26 cellular contexts compared by ENCODE assay signal in the genomic region with DNA sequence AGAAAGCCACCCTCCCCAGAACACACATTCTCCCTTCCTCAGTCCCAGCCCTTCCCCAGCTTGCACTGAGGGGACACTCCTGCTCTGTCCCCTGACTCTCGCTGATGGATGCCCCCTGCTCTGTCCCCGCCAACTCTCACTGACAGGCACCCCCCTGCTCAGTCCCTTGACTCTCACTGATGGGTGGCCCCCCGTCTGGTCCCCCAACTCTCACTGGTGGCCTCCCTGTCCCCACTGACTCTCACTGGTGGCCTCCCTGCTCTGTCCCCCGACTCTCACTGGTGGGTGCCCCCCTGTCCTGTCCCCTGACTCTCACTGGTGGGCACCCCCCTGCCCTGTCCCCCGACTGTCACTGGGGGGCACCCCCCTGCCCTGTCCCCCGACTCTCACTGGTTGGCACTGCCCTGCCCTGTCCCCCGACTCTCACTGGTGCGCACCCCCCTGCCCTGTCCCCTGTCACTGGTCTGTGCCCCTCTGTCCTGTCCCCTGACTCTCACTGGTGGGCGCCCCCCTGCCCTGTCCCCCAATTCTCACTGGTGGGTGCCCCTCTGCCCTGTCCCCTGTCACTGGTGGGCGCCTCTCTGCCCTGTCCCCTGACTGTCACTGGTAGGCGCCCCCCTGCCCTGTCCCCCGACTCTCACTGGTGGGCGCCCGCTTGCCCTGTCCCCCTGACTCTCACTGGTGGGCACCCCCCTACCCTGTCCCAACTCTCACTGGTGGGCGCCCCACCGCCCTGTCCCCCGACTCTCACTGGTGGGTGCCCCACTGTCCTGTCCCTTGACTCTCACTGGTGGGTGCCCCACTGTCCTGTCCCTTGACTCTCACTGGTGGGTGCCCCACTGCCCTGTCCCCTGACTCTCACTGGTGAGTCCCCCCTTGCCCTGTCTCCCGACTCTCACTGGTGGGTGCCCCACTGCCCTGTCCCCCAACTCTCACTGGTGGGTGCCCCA.
DNase-seq lines count a peak whose midpoint lies in the region; ATAC-seq, FAIRE-seq and TF ChIP-seq lines count a peak whose summit lies in the region.
"Had no signal": no experiment of that assay in that cellular context is flagged by ENCODE, and none has a peak within 500 bp of the region (broad histone marks: within the 10 kb centered on the region; RNA-seq: fewer than 3 reads in every experiment).

No MANE protein-coding gene starts in this region.

- no peaks in the 10 kb centered on the region for H3K27me3 ChIP-seq in H7 (ENCODE audit: control insufficient read depth, insufficient read depth, low read length)
- H3K27me3 ChIP-seq in sigmoid colon = no peaks in the 10 kb centered on the region
- H3K27me3 ChIP-seq: SJSA1 had no signal

- H3K9ac ChIP-seq in kidney (ENCODE audit: low read length in 2 of 2) = no peak overlapping the region

- H3K9me3 ChIP-seq in A549 = no peaks in the 10 kb centered on the region
- H3K9me3 ChIP-seq in kidney (ENCODE audit: control insufficient read depth in 1 of 2, low read length in 2 of 2) = no peaks in the 10 kb centered on the region
- H3K9me3 ChIP-seq in sigmoid colon = no peaks in the 10 kb centered on the region
- H3K9me3 ChIP-seq: SJSA1 had no signal

- CTCF ChIA-PET in A549 (lab: Yijun Ruan, JAX) = interaction anchor here (0.7 to 2.3 kb wide), 4 partner anchors 8 to 12 kb away, joined by 3 to 11 read pairs (median 4); no protein-coding TSS in a partner anchor

- no peaks in the 10 kb centered on the region for H3K4me1 ChIP-seq in A549
- H3K4me1 ChIP-seq in kidney (ENCODE audit: control insufficient read depth in 1 of 2, insufficient read depth in 1 of 2, low read depth in 1 of 2, low read length in 2 of 2) = no peaks in the 10 kb centered on the region
- H3K4me1 ChIP-seq in sigmoid colon = no peaks in the 10 kb centered on the region
- H3K4me1 ChIP-seq: SJSA1 had no signal

- intact Hi-C loops in kidney (cut with DNase I) = no loop called here
- intact Hi-C loops in sigmoid colon (cut with DNase I) = no loop called here

- no peak overlapping the region for H3K27ac ChIP-seq in A549
- no peak overlapping the region for H3K27ac ChIP-seq in kidney (ENCODE audit: low read depth in 2 of 2, low read length in 2 of 2)
- H3K27ac ChIP-seq in sigmoid colon = no peak overlapping the region
- H3K27ac ChIP-seq: SJSA1 had no signal

- DNase-seq in A549 (ENCODE audit: low read depth in 1 of 2, low spot score in 1 of 2) = no peak
- peak; percentile 28 for DNase-seq in H7
- DNase-seq in kidney = peak; percentile 48
- peak; percentile 58 for DNase-seq in sigmoid colon
- no peak for DNase-seq in AML-193 (lab: John Stamatoyannopoulos, UW)
- DNase-seq: CD8-positive, alpha-beta memory T cell; DND-41; KBM-7; MV-4-11; NCI-H1105; NCI-H1436 treated with DMSO at 0.1 percent for 48 hours; NCI-H1930; NCI-H446 treated with DMSO at 0.1 percent for 48 hours; NCI-H526; NCI-H82; NK-92 treated with Interleukin-12 subunit alpha and Interleukin-12 subunit beta, amount 100 ng/mL, for 24 hours; PC-3; Right ventricle myocardium superior had no signal

- 87% methylated on average over 9 of the region's 18 CpGs for WGBS in A549 (ENCODE audit: missing lambda C conversion rate)
- 96% methylated on average over 18 of the region's 18 CpGs for WGBS in sigmoid colon, 2 donors

- H3K36me3 ChIP-seq in H7 (replicated peaks; ENCODE audit: control insufficient read depth, insufficient read depth, low read length) = peaks cover 15% of the 10 kb centered on the region
- peaks cover 27 to 44% of the 10 kb centered on the region in 2 donors for H3K36me3 ChIP-seq in kidney (ENCODE audit: control insufficient read depth in 1 of 2, insufficient read depth in 2 of 2, low read length in 2 of 2)
- peaks cover 14 to 78% (median 23%) of the 10 kb centered on the region in 4 donors for H3K36me3 ChIP-seq in sigmoid colon

- POLR2A ChIA-PET in A549 (lab: Yijun Ruan, JAX) = no interaction called here

- TF ChIP-seq EP300 in A549 (IDR thresholded peaks at IDR 0.05) (no peak), sigmoid colon (IDR thresholded peaks at IDR 0.05) (no peak)

- TF ChIP-seq CTCF in A549 (IDR thresholded peaks at IDR 0.05) = no peak
- no peak for TF ChIP-seq CTCF in kidney (IDR thresholded peaks at IDR 0.05; ENCODE audit: borderline replicate concordance, extremely low read depth, insufficient read depth)
- no peak for TF ChIP-seq CTCF in sigmoid colon (IDR thresholded peaks at IDR 0.05)

- peak; percentile 11 to 32; a peak in 5 of 6 replicates for ATAC-seq in A549
- ATAC-seq in GM21717 (IDR thresholded peaks at IDR 0.05; ENCODE audit: unreplicated experiment) = no peak
- no peak for ATAC-seq in GM19035 (IDR thresholded peaks at IDR 0.05; ENCODE audit: unreplicated experiment)
- ATAC-seq: PC-3 had no signal

- no peak overlapping the region for H3K4me3 ChIP-seq in A549
- H3K4me3 ChIP-seq in H7 (ENCODE audit: insufficient read depth, low read depth, low read length) = no peak overlapping the region
- no peak overlapping the region for H3K4me3 ChIP-seq in kidney (ENCODE audit: low read length in 2 of 2)
- no peak overlapping the region for H3K4me3 ChIP-seq in sigmoid colon
- H3K4me3 ChIP-seq: SJSA1 had no signal

- FAIRE-seq in A549 (lab: Jason Lieb, UNC) = no peak
- FAIRE-seq in kidney (lab: Jason Lieb, UNC) = no peak
- FAIRE-seq: A204.1, GM12892, GM19239, H54, HTR-8/SVneo had no signal

- TF ChIP-seq POLR2A in A549 (IDR thresholded peaks at IDR 0.05; ENCODE audit: low read length) (no peak), sigmoid colon (IDR thresholded peaks at IDR 0.05) (no peak)

- no peak overlapping the region for H3K4me2 ChIP-seq in A549

- no peak for TF ChIP-seq RAD21 in A549 (conservative IDR thresholded peaks at IDR 0.05 in 1 of 2, IDR thresholded peaks at IDR 0.05 in 1 of 2)

TF ChIP-seq in A549, 52 proteins besides CTCF, POLR2A, EP300 and RAD21:
- TF ChIP-seq MAFK (IDR thresholded peaks at IDR 0.05; ENCODE audit: partially characterized antibody) (no peak), CEBPB (IDR thresholded peaks at IDR 0.05) (no peak), FOSB (CRISPR knock-in tag; IDR thresholded peaks at IDR 0.05) (no peak), TP53 (CRISPR knock-in tag; IDR thresholded peaks at IDR 0.05) (no peak), NFE2L2 (conservative IDR thresholded peaks at IDR 0.05; ENCODE audit: low read length) (no peak), HDAC2 (IDR thresholded peaks at IDR 0.05) (no peak), CHD4 (IDR thresholded peaks at IDR 0.05; ENCODE audit: borderline replicate concordance) (no peak), RFX5 (IDR thresholded peaks at IDR 0.05) (no peak), CHD2 (IDR thresholded peaks at IDR 0.05; ENCODE audit: low read length, partially characterized antibody) (no peak), CBX8 (IDR thresholded peaks at IDR 0.05) (no peak), HOXA7 (CRISPR knock-in tag; IDR thresholded peaks at IDR 0.05) (no peak), FOXS1 (CRISPR knock-in tag; IDR thresholded peaks at IDR 0.05) (no peak), JUNB (IDR thresholded peaks at IDR 0.05) (no peak), MAZ (IDR thresholded peaks at IDR 0.05; ENCODE audit: borderline replicate concordance, low read depth, low read length) (no peak), JUN (IDR thresholded peaks at IDR 0.05) (no peak), MYC (IDR thresholded peaks at IDR 0.05; ENCODE audit: borderline replicate concordance, low read length) (no peak), HOXB5 (CRISPR knock-in tag; IDR thresholded peaks at IDR 0.05) (no peak)
- TF ChIP-seq, protein P1, sequence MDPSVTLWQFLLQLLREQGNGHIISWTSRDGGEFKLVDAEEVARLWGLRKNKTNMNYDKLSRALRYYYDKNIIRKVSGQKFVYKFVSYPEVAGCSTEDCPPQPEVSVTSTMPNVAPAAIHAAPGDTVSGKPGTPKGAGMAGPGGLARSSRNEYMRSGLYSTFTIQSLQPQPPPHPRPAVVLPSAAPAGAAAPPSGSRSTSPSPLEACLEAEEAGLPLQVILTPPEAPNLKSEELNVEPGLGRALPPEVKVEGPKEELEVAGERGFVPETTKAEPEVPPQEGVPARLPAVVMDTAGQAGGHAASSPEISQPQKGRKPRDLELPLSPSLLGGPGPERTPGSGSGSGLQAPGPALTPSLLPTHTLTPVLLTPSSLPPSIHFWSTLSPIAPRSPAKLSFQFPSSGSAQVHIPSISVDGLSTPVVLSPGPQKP (IDR thresholded peaks at IDR 0.05; ENCODE audit: low read depth, low read length) = no peak
- TF ChIP-seq, protein P2, sequence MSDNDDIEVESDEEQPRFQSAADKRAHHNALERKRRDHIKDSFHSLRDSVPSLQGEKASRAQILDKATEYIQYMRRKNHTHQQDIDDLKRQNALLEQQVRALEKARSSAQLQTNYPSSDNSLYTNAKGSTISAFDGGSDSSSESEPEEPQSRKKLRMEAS (IDR thresholded peaks at IDR 0.05) = no peak
TF ChIP-seq in A549: peak in this region for 0.

Comparison
In these comparisons a context has a peak if more than half of its experiments do, and no peak if none do; other contexts are left out.
1. ATAC-seq: peak in A549 (2 of 2); none in GM21717 (single experiment) and GM19035 (single experiment).
2. DNase-seq: peak in H7 (single experiment), kidney (single experiment) and sigmoid colon (single experiment); none in A549 (0 of 2) and AML-193 (0 of 2).